In genomic region chr11:6606471-6607189, GRCh38 we compare ENCODE assay signal across 8 cellular contexts. TPM values are rescaled to one million over a fixed set of nuclear protein-coding genes. Genes with fewer than 3 reads are reported as not detected.
DNase-seq lines count a peak whose midpoint lies in the region; ATAC-seq and TF ChIP-seq lines count a peak whose summit lies in the region.

No MANE protein-coding gene starts in this region.

- H3K9me3 Mint-ChIP-seq in activated CD4-positive, alpha-beta memory T cell treated with anti-CD3 and anti-CD28 coated beads, Interleukin-2, amount 10 ng/mL, durations not matched to agents 7 days and 5 days, result no peaks in the 10 kb centered on the region

- DNase-seq in AG04449 (ENCODE audit: low read depth, low spot score) (peak; percentile 68), NCI-H2196 treated with DMSO at 0.1 percent for 48 hours (lab: John Stamatoyannopoulos, UW; ENCODE audit: unreplicated experiment) (peak; percentile 85), esophagus muscularis mucosa (ENCODE audit: extremely low spot score) (peak; percentile 98), superior temporal gyrus (ENCODE audit: extremely low spot score) (peak; percentile 77)
- DNase-seq in activated CD4-positive, alpha-beta memory T cell treated with anti-CD3 and anti-CD28 coated beads, Interleukin-2, amount 10 ng/mL, durations not matched to agents 7 days and 5 days, result peak; percentile 76

- H3K4me3 Mint-ChIP-seq in activated CD4-positive, alpha-beta memory T cell treated with anti-CD3 and anti-CD28 coated beads, Interleukin-2, amount 10 ng/mL, durations not matched to agents 7 days and 5 days, result no peak overlapping the region

- H3K9ac ChIP-seq in mucosa of rectum (ENCODE audit: low read depth in 1 of 2, low read length in 2 of 2), result peak overlapping the region; percentile 53 to 66

- H3K9me3 ChIP-seq in esophagus muscularis mucosa (no peaks in the 10 kb centered on the region), mucosa of rectum (ENCODE audit: control insufficient read depth in 2 of 2, low read length in 2 of 2) (no peaks in the 10 kb centered on the region)

- intact Hi-C loops in esophagus muscularis mucosa (cut with DNase I), result loop anchor here (10.0 kb wide), 2 partner anchors 132 to 212 kb away; partner anchors contain the start of genes SMPD1 and TRIM3

- peaks cover 56% of the 10 kb centered on the region for H3K36me3 Mint-ChIP-seq in activated CD4-positive, alpha-beta memory T cell treated with anti-CD3 and anti-CD28 coated beads, Interleukin-2, amount 10 ng/mL, durations not matched to agents 7 days and 5 days (ENCODE audit: low read depth)

- H3K4me1 ChIP-seq in esophagus muscularis mucosa (peaks cover 68 to 84% (median 82%) of the 10 kb centered on the region in 4 donors), mucosa of rectum (ENCODE audit: control insufficient read depth in 2 of 2, insufficient read depth in 2 of 2, low read length in 2 of 2) (peaks cover 51 to 57% of the 10 kb centered on the region in 2 donors)

- peak; percentile 39 for TF ChIP-seq POLR2A in GM15510 (IDR thresholded peaks at IDR 0.05; ENCODE audit: borderline replicate concordance, extremely low read depth, insufficient read length)
- TF ChIP-seq POLR2A in esophagus muscularis mucosa (IDR thresholded peaks at IDR 0.05; ENCODE audit: low read depth), result peak; percentile 46

- H3K4me1 Mint-ChIP-seq in activated CD4-positive, alpha-beta memory T cell treated with anti-CD3 and anti-CD28 coated beads, Interleukin-2, amount 10 ng/mL, durations not matched to agents 7 days and 5 days, result peaks cover 43% of the 10 kb centered on the region

- no peaks in the 10 kb centered on the region for H3K27me3 Mint-ChIP-seq in activated CD4-positive, alpha-beta memory T cell treated with anti-CD3 and anti-CD28 coated beads, Interleukin-2, amount 10 ng/mL, durations not matched to agents 7 days and 5 days

- H3K27ac ChIP-seq in esophagus muscularis mucosa (replicated peaks in 1 of 4) (peak overlapping the region; percentile 97 to 98 (median 98)), mucosa of rectum (ENCODE audit: low read depth in 2 of 2, low read length in 2 of 2) (peak overlapping the region; percentile 83 to 88)

- H3K27ac Mint-ChIP-seq in activated CD4-positive, alpha-beta memory T cell treated with anti-CD3 and anti-CD28 coated beads, Interleukin-2, amount 10 ng/mL, durations not matched to agents 7 days and 5 days, result no peak overlapping the region

- peak overlapping the region; percentile 40 for H3K4me3 ChIP-seq in AG04449 (ENCODE audit: low read depth, low read length)
- H3K4me3 ChIP-seq in esophagus muscularis mucosa, result peak overlapping the region; percentile 80 to 99 (median 86)
- peak overlapping the region; percentile 29 to 57 for H3K4me3 ChIP-seq in mucosa of rectum (ENCODE audit: low read length in 2 of 2)

- POLR2A ChIA-PET in AG04449 (lab: Yijun Ruan, JAX), result interaction anchor here (0.6 to 1.2 kb wide), 5 partner anchors 12 to 227 kb away, joined by 3 to 9 read pairs (median 3); partner anchors contain the start of genes MRPL17 and TPP1
- POLR2A ChIA-PET in activated CD4-positive, alpha-beta memory T cell treated with anti-CD3 and anti-CD28 coated beads, Interleukin-2, amount 10 ng/mL, durations not matched to agents 7 days and 5 days (lab: Charles Lee), result interaction anchor here (0.8 to 8.4 kb wide), 5 partner anchors 9 to 105 kb away, joined by 3 to 108 read pairs (median 8); partner anchors contain the start of genes MRPL17 and TPP1

- H3K27me3 ChIP-seq in esophagus muscularis mucosa (no peaks in the 10 kb centered on the region), mucosa of rectum (ENCODE audit: control insufficient read depth in 2 of 2, insufficient read depth in 2 of 2, low read length in 2 of 2) (no peaks in the 10 kb centered on the region)

- CTCF ChIA-PET in AG04449 (lab: Yijun Ruan, JAX), result interaction anchor here (1.4 to 4.4 kb wide), 7 partner anchors 12 to 229 kb away, joined by 3 to 19 read pairs (median 4); partner anchors contain the start of genes MRPL17 and TPP1
- CTCF ChIA-PET in activated CD4-positive, alpha-beta memory T cell treated with anti-CD3 and anti-CD28 coated beads, Interleukin-2, amount 10 ng/mL, durations not matched to agents 7 days and 5 days (lab: Charles Lee), result interaction anchor here (0.8 to 1.6 kb wide), 2 partner anchors 12 to 77 kb away, joined by 3 to 14 read pairs; partner anchors contain the start of genes MRPL17 and TPP1

- TF ChIP-seq EP300 in esophagus muscularis mucosa (IDR thresholded peaks at IDR 0.05), result no peak

- WGBS in esophagus muscularis mucosa, result 14% methylated on average over 10 of the region's 11 CpGs

- peaks cover 30 to 42% (median 37%) of the 10 kb centered on the region in 4 donors for H3K36me3 ChIP-seq in esophagus muscularis mucosa
- H3K36me3 ChIP-seq in mucosa of rectum (ENCODE audit: control insufficient read depth in 2 of 2, insufficient read depth in 2 of 2, low read length in 2 of 2), result peaks cover 29 to 36% of the 10 kb centered on the region in 2 donors

- ATAC-seq in HG02798 (IDR thresholded peaks at IDR 0.05; ENCODE audit: poor library complexity, unreplicated experiment), result peak; percentile 45

- TF ChIP-seq CTCF in AG04449 (IDR thresholded peaks at IDR 0.05; ENCODE audit: insufficient read depth, low read length, missing control alignments), result no peak
- no peak for TF ChIP-seq CTCF in esophagus muscularis mucosa (IDR thresholded peaks at IDR 0.05)

RNA-seq across cellular contexts. Expression of gene ILK, which starts 3.1 kb away (rescaled TPM):
- total RNA-seq in activated CD4-positive, alpha-beta memory T cell treated with anti-CD3 and anti-CD28 coated beads, Interleukin-2, amount 10 ng/mL, durations not matched to agents 7 days and 5 days, result 100 to 1,000 TPM; 135 to 138 TPM
- 100 to 1,000 TPM; 481 to 652 (median 606) TPM for total RNA-seq in esophagus muscularis mucosa

RNA-seq across cellular contexts. Expression of gene RRP8, which starts 3.2 kb away (rescaled TPM):
- 10 to 100 TPM; 21.8 to 24.4 TPM for total RNA-seq in activated CD4-positive, alpha-beta memory T cell treated with anti-CD3 and anti-CD28 coated beads, Interleukin-2, amount 10 ng/mL, durations not matched to agents 7 days and 5 days
- total RNA-seq in esophagus muscularis mucosa, result 10 to 100 TPM; 12.4 to 34.0 (median 27.0) TPM

RNA-seq across cellular contexts. Expression of gene TAF10, which starts 5.4 kb away (rescaled TPM):
- total RNA-seq in activated CD4-positive, alpha-beta memory T cell treated with anti-CD3 and anti-CD28 coated beads, Interleukin-2, amount 10 ng/mL, durations not matched to agents 7 days and 5 days, result 100 to 1,000 TPM; 159 to 161 TPM
- 10 to 100 TPM; 24.2 to 51.1 (median 43.4) TPM for total RNA-seq in esophagus muscularis mucosa

RNA-seq across cellular contexts. Expression of gene TPP1, which starts 12.6 kb away (rescaled TPM):
- total RNA-seq in activated CD4-positive, alpha-beta memory T cell treated with anti-CD3 and anti-CD28 coated beads, Interleukin-2, amount 10 ng/mL, durations not matched to agents 7 days and 5 days, result 100 to 1,000 TPM; 130 to 131 TPM
- 10 to 100 TPM; 44.4 to 71.5 (median 54.9) TPM for total RNA-seq in esophagus muscularis mucosa

RNA-seq across cellular contexts. Expression of gene DCHS1, which starts 49.0 kb away (rescaled TPM):
- under 1 TPM; 0.23 to 0.25 TPM for total RNA-seq in activated CD4-positive, alpha-beta memory T cell treated with anti-CD3 and anti-CD28 coated beads, Interleukin-2, amount 10 ng/mL, durations not matched to agents 7 days and 5 days
- total RNA-seq in esophagus muscularis mucosa, result 10 to 100 TPM; 27.0 to 60.9 (median 34.0) TPM

Comparison
In these comparisons a context has a peak if more than half of its experiments do, and no peak if none do; other contexts are left out.
1. Peak in every context shown above with its lines: DNase-seq, ATAC-seq, H3K4me3 ChIP-seq and H3K27ac ChIP-seq.